ENCODE assay signal across 18 cellular contexts in genomic region chr1:178693368-178693767, GRCh38. TPM values are rescaled to one million over a fixed set of nuclear protein-coding genes. Genes with fewer than 3 reads are reported as not detected.
A peak's percentile ranks its signal among the peaks of the same experiment; 100 is the strongest.
DNase-seq lines count a peak whose midpoint lies in the region; TF ChIP-seq lines count a peak whose summit lies in the region.
"Had no signal": no experiment of that assay in that cellular context is flagged by ENCODE, and none has a peak within 500 bp of the region (broad histone marks: within the 10 kb centered on the region; RNA-seq: fewer than 3 reads in every experiment).

No MANE protein-coding gene starts in this region.

- H3K27ac Mint-ChIP-seq in immature natural killer cell, result no peak overlapping the region
- H3K27ac Mint-ChIP-seq in activated CD4-positive, alpha-beta T cell treated with anti-CD3 and anti-CD28 coated beads, Interleukin-2, amount 10 ng/mL, durations not matched to agents 7 days and 5 days, result no peak overlapping the region
- H3K27ac Mint-ChIP-seq: activated naive CD4-positive, alpha-beta T cell treated with anti-CD3 and anti-CD28 coated beads, Interleukin-2, amount 50 U/mL, for 72 hours; memory B cell; stimulated activated memory B cell treated with anti-CD40 and anti-IgM and Interleukin-4, amounts not matched to agents 10 μg/mL and 1 μg/mL and 100 μg/mL, for 72 hours had no signal

- H3K4me1 Mint-ChIP-seq in immature natural killer cell, result no peaks in the 10 kb centered on the region
- no peaks in the 10 kb centered on the region for H3K4me1 Mint-ChIP-seq in activated CD4-positive, alpha-beta T cell treated with anti-CD3 and anti-CD28 coated beads, Interleukin-2, amount 10 ng/mL, durations not matched to agents 7 days and 5 days
- H3K4me1 Mint-ChIP-seq: central memory CD8-positive, alpha-beta T cell had no signal

- H3K27me3 ChIP-seq in AG04450 (ENCODE audit: control insufficient read depth, insufficient read depth, low read length), result no peaks in the 10 kb centered on the region

- H3K9me3 Mint-ChIP-seq in immature natural killer cell, result no peaks in the 10 kb centered on the region
- H3K9me3 Mint-ChIP-seq in activated CD4-positive, alpha-beta T cell treated with anti-CD3 and anti-CD28 coated beads, Interleukin-2, amount 10 ng/mL, durations not matched to agents 7 days and 5 days, result no peaks in the 10 kb centered on the region
- H3K9me3 Mint-ChIP-seq: activated naive CD4-positive, alpha-beta T cell treated with anti-CD3 and anti-CD28 coated beads, Interleukin-2, amount 50 U/mL, for 72 hours; central memory CD8-positive, alpha-beta T cell; memory B cell; stimulated activated memory B cell treated with anti-CD40 and anti-IgM and Interleukin-4, amounts not matched to agents 10 μg/mL and 1 μg/mL and 100 μg/mL, for 72 hours had no signal

- no peaks in the 10 kb centered on the region for H3K27me3 Mint-ChIP-seq in immature natural killer cell (ENCODE audit: low read depth in 3 of 3)
- H3K27me3 Mint-ChIP-seq in activated CD4-positive, alpha-beta T cell treated with anti-CD3 and anti-CD28 coated beads, Interleukin-2, amount 10 ng/mL, durations not matched to agents 7 days and 5 days, result no peaks in the 10 kb centered on the region
- H3K27me3 Mint-ChIP-seq: central memory CD8-positive, alpha-beta T cell; memory B cell; stimulated activated memory B cell treated with anti-CD40 and anti-IgM and Interleukin-4, amounts not matched to agents 10 μg/mL and 1 μg/mL and 100 μg/mL, for 72 hours had no signal

- peak; percentile 38; the same call in 1 of the 2 replicates for TF ChIP-seq CTCF in AG04450 (IDR thresholded peaks at IDR 0.05; ENCODE audit: low read depth, low read length)

- no peak overlapping the region for H3K27ac ChIP-seq in AG04450 (ENCODE audit: low read depth, low read length)
- H3K27ac ChIP-seq: epithelial cell of prostate had no signal

- no peak for DNase-seq in AG04450 (ENCODE audit: low read depth, low spot score)
- peak; percentile 15 for DNase-seq in HuH-7.5 (ENCODE audit: low spot score)
- DNase-seq in dermis blood vessel endothelial cell, result peak; percentile 7
- DNase-seq in iPS-NIHi7 (ENCODE audit: extremely low spot score), result peak; percentile 77
- DNase-seq in immature natural killer cell, result no peak
- no peak for DNase-seq in activated T-cell treated with anti-CD3 and anti-CD28 coated beads, Interleukin-2, amount 50 U/mL, for 1 hour
- no peak for DNase-seq in MV-4-11 (lab: John Stamatoyannopoulos, UW)
- DNase-seq in activated CD4-positive, alpha-beta T cell treated with anti-CD3 and anti-CD28 coated beads, Interleukin-2, amount 10 ng/mL, durations not matched to agents 7 days and 5 days, result no peak
- DNase-seq: activated CD4-positive, CD25-positive, alpha-beta regulatory T cell; activated CD8-positive, alpha-beta memory T cell treated with anti-CD3 and anti-CD28 coated beads, Interleukin-2, amount 50 U/mL, for 48 hours; Calu3; NCI-H1694 had no signal

- CTCF ChIA-PET in AG04450 (lab: Charles Lee), result interaction anchor here (1.1 kb wide), 1 partner anchor 153 kb away, joined by 4 read pairs; no protein-coding TSS in a partner anchor
- CTCF ChIA-PET in activated CD4-positive, alpha-beta T cell treated with anti-CD3 and anti-CD28 coated beads, Interleukin-2, amount 10 ng/mL, durations not matched to agents 7 days and 5 days (lab: Charles Lee), result no interaction called here

- POLR2A ChIA-PET in AG04450 (lab: Yijun Ruan, JAX), result no interaction called here
- POLR2A ChIA-PET in activated CD4-positive, alpha-beta T cell treated with anti-CD3 and anti-CD28 coated beads, Interleukin-2, amount 10 ng/mL, durations not matched to agents 7 days and 5 days (lab: Charles Lee), result no interaction called here

- H3K36me3 Mint-ChIP-seq in immature natural killer cell, result no peaks in the 10 kb centered on the region
- no peaks in the 10 kb centered on the region for H3K36me3 Mint-ChIP-seq in activated CD4-positive, alpha-beta T cell treated with anti-CD3 and anti-CD28 coated beads, Interleukin-2, amount 10 ng/mL, durations not matched to agents 7 days and 5 days (ENCODE audit: low read depth)
- H3K36me3 Mint-ChIP-seq: activated naive CD4-positive, alpha-beta T cell treated with anti-CD3 and anti-CD28 coated beads, Interleukin-2, amount 50 U/mL, for 72 hours; memory B cell; stimulated activated memory B cell treated with anti-CD40 and anti-IgM and Interleukin-4, amounts not matched to agents 10 μg/mL and 1 μg/mL and 100 μg/mL, for 72 hours had no signal

- H3K9me3 ChIP-seq in AG04450 (ENCODE audit: control insufficient read depth, insufficient read depth, low read length), result no peaks in the 10 kb centered on the region

- H3K4me3 ChIP-seq in AG04450 (ENCODE audit: low read depth, low read length), result no peak overlapping the region
- H3K4me3 ChIP-seq: K562 had no signal

- no peak overlapping the region for H3K4me3 Mint-ChIP-seq in immature natural killer cell
- no peak overlapping the region for H3K4me3 Mint-ChIP-seq in activated CD4-positive, alpha-beta T cell treated with anti-CD3 and anti-CD28 coated beads, Interleukin-2, amount 10 ng/mL, durations not matched to agents 7 days and 5 days
- H3K4me3 Mint-ChIP-seq: central memory CD8-positive, alpha-beta T cell; memory B cell; stimulated activated memory B cell treated with anti-CD40 and anti-IgM and Interleukin-4, amounts not matched to agents 10 μg/mL and 1 μg/mL and 100 μg/mL, for 72 hours had no signal

RNA-seq across cellular contexts. Expression of gene RALGPS2, which starts 31.7 kb away (rescaled TPM):
- polyA plus RNA-seq in AG04450 (2011; rRNA removed), result 61.5 and 67.2 TPM in 2 replicates
- polyA minus RNA-seq in AG04450 (2011; rRNA and poly(A)+ RNA removed), result 79.3 and 113 TPM in 2 replicates
- total RNA-seq in dermis blood vessel endothelial cell, result 38.5 and 57.9 TPM in 2 replicates
- 1 to 10 TPM in 2 of 3 donors, not detected in 1; 4.7 to 7.2 TPM for polyA plus RNA-seq in immature natural killer cell
- total RNA-seq in activated CD4-positive, alpha-beta T cell treated with anti-CD3 and anti-CD28 coated beads, Interleukin-2, amount 10 ng/mL, durations not matched to agents 7 days and 5 days, result 1 to 10 TPM; 3.5 to 5.5 TPM

Comparison
In these comparisons a context has a peak if more than half of its experiments do, and no peak if none do; other contexts are left out.
1. DNase-seq: peak in HuH-7.5 (single experiment), dermis blood vessel endothelial cell (single experiment) and iPS-NIHi7 (single experiment); none in AG04450 (single experiment), immature natural killer cell (0 of 3), activated T-cell treated with anti-CD3 and anti-CD28 coated beads, Interleukin-2, amount 50 U/mL, for 1 hour (single experiment), MV-4-11 (single experiment) and activated CD4-positive, alpha-beta T cell treated with anti-CD3 and anti-CD28 coated beads, Interleukin-2, amount 10 ng/mL, durations not matched to agents 7 days and 5 days (single experiment).